Comparison of ENCODE assay signal across 11 cellular contexts in the genomic region with DNA sequence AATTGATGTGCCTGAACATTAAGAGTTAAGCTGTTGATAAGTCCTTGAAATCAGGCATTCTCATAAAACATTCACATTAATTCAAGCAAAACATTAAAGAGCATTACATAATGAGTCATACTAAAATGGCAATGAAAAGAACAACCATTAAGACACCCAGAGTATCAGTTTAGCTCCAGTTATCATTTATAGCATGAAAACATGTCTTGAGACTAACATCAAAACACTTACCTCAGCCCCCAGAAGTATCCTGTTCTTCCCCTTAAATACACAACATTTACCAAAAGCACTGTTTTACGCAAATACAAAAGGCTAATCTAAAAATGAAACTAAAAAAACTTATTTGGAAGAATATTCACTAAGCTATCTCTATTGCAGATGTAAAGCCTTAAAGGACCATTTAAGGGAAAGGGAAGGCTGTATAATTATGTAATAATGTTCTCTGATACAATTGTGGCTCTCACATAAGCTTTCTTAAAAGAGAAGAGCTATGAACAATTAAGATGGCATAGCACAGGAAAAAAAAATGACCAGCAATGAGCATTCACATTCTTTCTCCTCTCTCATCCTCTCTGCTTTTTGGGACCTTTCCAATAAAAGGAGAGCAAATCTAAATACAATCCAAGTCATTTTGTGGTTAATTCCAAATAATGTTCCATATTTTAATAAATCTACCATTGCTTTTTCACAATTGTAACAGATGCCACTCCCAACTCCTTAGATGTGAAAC. TPM values are rescaled to one million over a fixed set of nuclear protein-coding genes. Genes with fewer than 3 reads are reported as not detected.
DNase-seq lines count a peak whose midpoint lies in the region; ATAC-seq, FAIRE-seq and TF ChIP-seq lines count a peak whose summit lies in the region.
"Had no signal": no experiment of that assay in that cellular context is flagged by ENCODE, and none has a peak within 500 bp of the region (broad histone marks: within the 10 kb centered on the region; RNA-seq: fewer than 3 reads in every experiment).

No MANE protein-coding gene starts in this region.

- peak overlapping the region; percentile 25 for H3K4me3 ChIP-seq in WI38 (ENCODE audit: low read depth, low read length)
- H3K4me3 ChIP-seq: upper lobe of left lung had no signal

- no peak for TF ChIP-seq POLR2A in GM12891 (IDR thresholded peaks at IDR 0.05; ENCODE audit: low read depth, low read length)

- FAIRE-seq in GM12891 (lab: Jason Lieb, UNC): no peak

- intact Hi-C loops in left cardiac atrium (cut with DNase I): no loop called here

- DNase-seq in renal cortical epithelial cell (ENCODE audit: low read depth) (peak; percentile 27), GM12891 (ENCODE audit: insufficient read length, low spot score) (no peak), left cardiac atrium (no peak)
- DNase-seq: NCI-H187; stimulated activated CD4-positive, alpha-beta T cell treated with anti-CD3 and anti-CD28 coated beads, Interleukin-1b, Interleukin-23, amount 100 ng/mL, for 48 hours; SW 1271; upper lobe of left lung had no signal

- no peak for TF ChIP-seq CTCF in WI38 (IDR thresholded peaks at IDR 0.05; ENCODE audit: low read depth, low read length)

- peak; percentile 74 for ATAC-seq in GM18511 (IDR thresholded peaks at IDR 0.05; ENCODE audit: unreplicated experiment)
- ATAC-seq in HG02642 (IDR thresholded peaks at IDR 0.05; ENCODE audit: poor library complexity, unreplicated experiment): peak; percentile 58
- ATAC-seq in left cardiac atrium: no peak
- no peak for ATAC-seq in HG03571 (IDR thresholded peaks at IDR 0.05; ENCODE audit: unreplicated experiment)

TF ChIP-seq in GM12891, 5 proteins besides CTCF, POLR2A, EP300 and RAD21:
- no peak for TF ChIP-seq POU2F2 (IDR thresholded peaks at IDR 0.05; ENCODE audit: low read depth, low read length)
- no peak for TF ChIP-seq TAF1 (IDR thresholded peaks at IDR 0.05; ENCODE audit: low read depth, low read length)
- TF ChIP-seq SPI1 (IDR thresholded peaks at IDR 0.05; ENCODE audit: low read depth, low read length): no peak
- no peak for TF ChIP-seq PAX5 (IDR thresholded peaks at IDR 0.05; ENCODE audit: insufficient read depth, low read length, severe bottlenecking)
- TF ChIP-seq POLR2AphosphoS5 (IDR thresholded peaks at IDR 0.05; ENCODE audit: low read depth, low read length): no peak

RNA-seq across cellular contexts. Expression of a gene that starts 23.7 kb away (rescaled TPM):
- total RNA-seq in renal cortical epithelial cell: 24.8 and 29.5 TPM in 2 replicates
- polyA plus RNA-seq in GM12891 (2012; ENCODE audit: low read depth, missing spikeins): 21.6 TPM
- 10 to 100 TPM in 1 of 2 donors, 1 to 10 TPM in 1; 6.5 to 11.9 TPM for total RNA-seq in left cardiac atrium

Comparison
In these comparisons a context has a peak if more than half of its experiments do, and no peak if none do; other contexts are left out.
1. ATAC-seq: peak in GM18511 (single experiment) and HG02642 (single experiment); none in left cardiac atrium (0 of 2) and HG03571 (single experiment).